Comparison of ENCODE assay signal across 1 cellular context in genomic region chr14:53979747-53980642, GRCh38.
TF ChIP-seq lines count a peak whose summit lies in the region.

No MANE protein-coding gene starts in this region.

TF ChIP-seq in HepG2, 621 proteins besides CTCF, POLR2A, EP300 and RAD21 (continued from another document and continues in another):
- TF ChIP-seq, protein P1, sequence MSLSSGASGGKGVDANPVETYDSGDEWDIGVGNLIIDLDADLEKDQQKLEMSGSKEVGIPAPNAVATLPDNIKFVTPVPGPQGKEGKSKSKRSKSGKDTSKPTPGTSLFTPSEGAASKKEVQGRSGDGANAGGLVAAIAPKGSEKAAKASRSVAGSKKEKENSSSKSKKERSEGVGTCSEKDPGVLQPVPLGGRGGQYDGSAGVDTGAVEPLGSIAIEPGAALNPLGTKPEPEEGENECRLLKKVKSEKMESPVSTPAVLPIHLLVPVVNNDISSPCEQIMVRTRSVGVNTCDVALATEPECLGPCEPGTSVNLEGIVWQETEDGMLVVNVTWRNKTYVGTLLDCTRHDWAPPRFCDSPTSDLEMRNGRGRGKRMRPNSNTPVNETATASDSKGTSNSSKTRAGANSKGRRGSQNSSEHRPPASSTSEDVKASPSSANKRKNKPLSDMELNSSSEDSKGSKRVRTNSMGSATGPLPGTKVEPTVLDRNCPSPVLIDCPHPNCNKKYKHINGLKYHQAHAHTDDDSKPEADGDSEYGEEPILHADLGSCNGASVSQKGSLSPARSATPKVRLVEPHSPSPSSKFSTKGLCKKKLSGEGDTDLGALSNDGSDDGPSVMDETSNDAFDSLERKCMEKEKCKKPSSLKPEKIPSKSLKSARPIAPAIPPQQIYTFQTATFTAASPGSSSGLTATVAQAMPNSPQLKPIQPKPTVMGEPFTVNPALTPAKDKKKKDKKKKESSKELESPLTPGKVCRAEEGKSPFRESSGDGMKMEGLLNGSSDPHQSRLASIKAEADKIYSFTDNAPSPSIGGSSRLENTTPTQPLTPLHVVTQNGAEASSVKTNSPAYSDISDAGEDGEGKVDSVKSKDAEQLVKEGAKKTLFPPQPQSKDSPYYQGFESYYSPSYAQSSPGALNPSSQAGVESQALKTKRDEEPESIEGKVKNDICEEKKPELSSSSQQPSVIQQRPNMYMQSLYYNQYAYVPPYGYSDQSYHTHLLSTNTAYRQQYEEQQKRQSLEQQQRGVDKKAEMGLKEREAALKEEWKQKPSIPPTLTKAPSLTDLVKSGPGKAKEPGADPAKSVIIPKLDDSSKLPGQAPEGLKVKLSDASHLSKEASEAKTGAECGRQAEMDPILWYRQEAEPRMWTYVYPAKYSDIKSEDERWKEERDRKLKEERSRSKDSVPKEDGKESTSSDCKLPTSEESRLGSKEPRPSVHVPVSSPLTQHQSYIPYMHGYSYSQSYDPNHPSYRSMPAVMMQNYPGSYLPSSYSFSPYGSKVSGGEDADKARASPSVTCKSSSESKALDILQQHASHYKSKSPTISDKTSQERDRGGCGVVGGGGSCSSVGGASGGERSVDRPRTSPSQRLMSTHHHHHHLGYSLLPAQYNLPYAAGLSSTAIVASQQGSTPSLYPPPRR (CRISPR knock-in tag; IDR thresholded peaks at IDR 0.05; ENCODE audit: borderline replicate concordance) = peak; percentile 90
- TF ChIP-seq FOSL2 (CRISPR knock-in tag; IDR thresholded peaks at IDR 0.05) = peak; percentile 98
- TF ChIP-seq BRCA1 (CRISPR knock-in tag; IDR thresholded peaks at IDR 0.05) = no peak
- TF ChIP-seq XBP1 (CRISPR knock-in tag; IDR thresholded peaks at IDR 0.05) = no peak
- no peak for TF ChIP-seq ZNF280B (CRISPR knock-in tag; IDR thresholded peaks at IDR 0.05; ENCODE audit: borderline replicate concordance)
- TF ChIP-seq, protein P2, sequence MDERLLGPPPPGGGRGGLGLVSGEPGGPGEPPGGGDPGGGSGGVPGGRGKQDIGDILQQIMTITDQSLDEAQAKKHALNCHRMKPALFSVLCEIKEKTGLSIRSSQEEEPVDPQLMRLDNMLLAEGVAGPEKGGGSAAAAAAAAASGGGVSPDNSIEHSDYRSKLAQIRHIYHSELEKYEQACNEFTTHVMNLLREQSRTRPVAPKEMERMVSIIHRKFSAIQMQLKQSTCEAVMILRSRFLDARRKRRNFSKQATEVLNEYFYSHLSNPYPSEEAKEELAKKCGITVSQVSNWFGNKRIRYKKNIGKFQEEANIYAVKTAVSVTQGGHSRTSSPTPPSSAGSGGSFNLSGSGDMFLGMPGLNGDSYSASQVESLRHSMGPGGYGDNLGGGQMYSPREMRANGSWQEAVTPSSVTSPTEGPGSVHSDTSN (CRISPR knock-in tag; IDR thresholded peaks at IDR 0.05) = no peak
- TF ChIP-seq, protein P3, sequence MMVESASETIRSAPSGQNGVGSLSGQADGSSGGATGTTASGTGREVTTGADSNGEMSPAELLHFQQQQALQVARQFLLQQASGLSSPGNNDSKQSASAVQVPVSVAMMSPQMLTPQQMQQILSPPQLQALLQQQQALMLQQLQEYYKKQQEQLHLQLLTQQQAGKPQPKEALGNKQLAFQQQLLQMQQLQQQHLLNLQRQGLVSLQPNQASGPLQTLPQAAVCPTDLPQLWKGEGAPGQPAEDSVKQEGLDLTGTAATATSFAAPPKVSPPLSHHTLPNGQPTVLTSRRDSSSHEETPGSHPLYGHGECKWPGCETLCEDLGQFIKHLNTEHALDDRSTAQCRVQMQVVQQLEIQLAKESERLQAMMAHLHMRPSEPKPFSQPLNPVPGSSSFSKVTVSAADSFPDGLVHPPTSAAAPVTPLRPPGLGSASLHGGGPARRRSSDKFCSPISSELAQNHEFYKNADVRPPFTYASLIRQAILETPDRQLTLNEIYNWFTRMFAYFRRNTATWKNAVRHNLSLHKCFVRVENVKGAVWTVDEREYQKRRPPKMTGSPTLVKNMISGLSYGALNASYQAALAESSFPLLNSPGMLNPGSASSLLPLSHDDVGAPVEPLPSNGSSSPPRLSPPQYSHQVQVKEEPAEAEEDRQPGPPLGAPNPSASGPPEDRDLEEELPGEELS (CRISPR knock-in tag; IDR thresholded peaks at IDR 0.05) = peak; percentile 79
- peak; percentile 90 for TF ChIP-seq TGIF2 (CRISPR knock-in tag; IDR thresholded peaks at IDR 0.05)
- peak; percentile 58; the same call in 1 of the 2 replicates for TF ChIP-seq KDM1A (CRISPR knock-in tag; IDR thresholded peaks at IDR 0.05)
- no peak for TF ChIP-seq ZNF563 (CRISPR knock-in tag; IDR thresholded peaks at IDR 0.05)
- TF ChIP-seq, protein P4, sequence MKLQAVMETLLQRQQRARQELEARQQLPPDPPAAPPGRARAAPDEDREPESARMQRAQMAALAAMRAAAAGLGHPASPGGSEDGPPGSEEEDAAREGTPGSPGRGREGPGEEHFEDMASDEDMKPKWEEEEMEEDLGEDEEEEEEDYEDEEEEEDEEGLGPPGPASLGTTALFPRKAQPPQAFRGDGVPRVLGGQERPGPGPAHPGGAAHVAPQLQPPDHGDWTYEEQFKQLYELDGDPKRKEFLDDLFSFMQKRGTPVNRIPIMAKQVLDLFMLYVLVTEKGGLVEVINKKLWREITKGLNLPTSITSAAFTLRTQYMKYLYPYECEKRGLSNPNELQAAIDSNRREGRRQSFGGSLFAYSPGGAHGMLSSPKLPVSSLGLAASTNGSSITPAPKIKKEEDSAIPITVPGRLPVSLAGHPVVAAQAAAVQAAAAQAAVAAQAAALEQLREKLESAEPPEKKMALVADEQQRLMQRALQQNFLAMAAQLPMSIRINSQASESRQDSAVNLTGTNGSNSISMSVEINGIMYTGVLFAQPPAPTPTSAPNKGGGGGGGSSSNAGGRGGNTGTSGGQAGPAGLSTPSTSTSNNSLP (IDR thresholded peaks at IDR 0.05; ENCODE audit: low read depth, low read length) = peak; percentile 41; the same call in 1 of the 2 replicates
- TF ChIP-seq, protein P5, sequence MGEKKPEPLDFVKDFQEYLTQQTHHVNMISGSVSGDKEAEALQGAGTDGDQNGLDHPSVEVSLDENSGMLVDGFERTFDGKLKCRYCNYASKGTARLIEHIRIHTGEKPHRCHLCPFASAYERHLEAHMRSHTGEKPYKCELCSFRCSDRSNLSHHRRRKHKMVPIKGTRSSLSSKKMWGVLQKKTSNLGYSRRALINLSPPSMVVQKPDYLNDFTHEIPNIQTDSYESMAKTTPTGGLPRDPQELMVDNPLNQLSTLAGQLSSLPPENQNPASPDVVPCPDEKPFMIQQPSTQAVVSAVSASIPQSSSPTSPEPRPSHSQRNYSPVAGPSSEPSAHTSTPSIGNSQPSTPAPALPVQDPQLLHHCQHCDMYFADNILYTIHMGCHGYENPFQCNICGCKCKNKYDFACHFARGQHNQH (CRISPR knock-in tag; IDR thresholded peaks at IDR 0.05) = peak; percentile 88
- no peak for TF ChIP-seq ZNF547 (CRISPR knock-in tag; IDR thresholded peaks at IDR 0.05)
- peak; percentile 77; the same call in 1 of the 2 replicates for TF ChIP-seq ZNF292 (CRISPR knock-in tag; IDR thresholded peaks at IDR 0.05; ENCODE audit: borderline replicate concordance, low read depth)
- TF ChIP-seq SSRP1 (CRISPR knock-in tag; IDR thresholded peaks at IDR 0.05) = peak; percentile 57; the same call in 1 of the 2 replicates
- TF ChIP-seq NFE2 (CRISPR knock-in tag; IDR thresholded peaks at IDR 0.05) = no peak
- peak; percentile 36; the same call in 1 of the 2 replicates for TF ChIP-seq MTA1 (CRISPR knock-in tag; IDR thresholded peaks at IDR 0.05; ENCODE audit: borderline replicate concordance)
- TF ChIP-seq KLF15 (CRISPR knock-in tag; IDR thresholded peaks at IDR 0.05; ENCODE audit: borderline replicate concordance) = no peak
- no peak for TF ChIP-seq HOXD1 (CRISPR knock-in tag; IDR thresholded peaks at IDR 0.05)
- TF ChIP-seq MIER3 (CRISPR knock-in tag; IDR thresholded peaks at IDR 0.05; ENCODE audit: borderline replicate concordance) = peak; percentile 79; the same call in 1 of the 2 replicates
- no peak for TF ChIP-seq SNAI1 (CRISPR knock-in tag; IDR thresholded peaks at IDR 0.05; ENCODE audit: borderline replicate concordance)
- TF ChIP-seq TAF1 (CRISPR knock-in tag; IDR thresholded peaks at IDR 0.05) = no peak
- peak; percentile 97 for TF ChIP-seq SALL1 (CRISPR knock-in tag; IDR thresholded peaks at IDR 0.05)
- peak; percentile 39; the same call in 1 of the 2 replicates for TF ChIP-seq ZNF205 (CRISPR knock-in tag; IDR thresholded peaks at IDR 0.05)
- no peak for TF ChIP-seq SRF (IDR thresholded peaks at IDR 0.05; ENCODE audit: low read depth, low read length)
- peak; percentile 61; the same call in 1 of the 2 replicates for TF ChIP-seq ZNF362 (CRISPR knock-in tag; IDR thresholded peaks at IDR 0.05; ENCODE audit: borderline replicate concordance)
- TF ChIP-seq MTF2 (CRISPR knock-in tag; IDR thresholded peaks at IDR 0.05; ENCODE audit: borderline replicate concordance) = no peak
- peak; percentile 83; the same call in 1 of the 2 replicates for TF ChIP-seq HOMEZ (CRISPR knock-in tag; IDR thresholded peaks at IDR 0.05; ENCODE audit: low read depth)
- TF ChIP-seq PPARG (CRISPR knock-in tag; conservative IDR thresholded peaks at IDR 0.05) = peak; percentile 72
- TF ChIP-seq, protein P6, sequence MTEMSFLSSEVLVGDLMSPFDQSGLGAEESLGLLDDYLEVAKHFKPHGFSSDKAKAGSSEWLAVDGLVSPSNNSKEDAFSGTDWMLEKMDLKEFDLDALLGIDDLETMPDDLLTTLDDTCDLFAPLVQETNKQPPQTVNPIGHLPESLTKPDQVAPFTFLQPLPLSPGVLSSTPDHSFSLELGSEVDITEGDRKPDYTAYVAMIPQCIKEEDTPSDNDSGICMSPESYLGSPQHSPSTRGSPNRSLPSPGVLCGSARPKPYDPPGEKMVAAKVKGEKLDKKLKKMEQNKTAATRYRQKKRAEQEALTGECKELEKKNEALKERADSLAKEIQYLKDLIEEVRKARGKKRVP (CRISPR knock-in tag; IDR thresholded peaks at IDR 0.05) = peak in 1 of 2 experiments; percentile 46; a peak in 1 of 4 replicates
- TF ChIP-seq ZNF788 (CRISPR knock-in tag; IDR thresholded peaks at IDR 0.05; ENCODE audit: borderline replicate concordance) = peak; percentile 26; the same call in 1 of the 2 replicates
- peak; percentile 75; the same call in 1 of the 2 replicates for TF ChIP-seq SIX1 (CRISPR knock-in tag; IDR thresholded peaks at IDR 0.05; ENCODE audit: borderline replicate concordance)
- peak; percentile 74; the same call in 1 of the 2 replicates for TF ChIP-seq ZSCAN29 (CRISPR knock-in tag; conservative IDR thresholded peaks at IDR 0.05)
- no peak for TF ChIP-seq SRSF4 (IDR thresholded peaks at IDR 0.05; ENCODE audit: low read depth, low read length, poor library complexity, severe bottlenecking)
- no peak for TF ChIP-seq ZNF567 (CRISPR knock-in tag; IDR thresholded peaks at IDR 0.05; ENCODE audit: borderline replicate concordance)
- TF ChIP-seq CBX5 (CRISPR knock-in tag; IDR thresholded peaks at IDR 0.05; ENCODE audit: borderline replicate concordance) = peak; percentile 31; the same call in 1 of the 2 replicates
- TF ChIP-seq RXRA (CRISPR knock-in tag; IDR thresholded peaks at IDR 0.05) = peak; percentile 91; the same call in 1 of the 2 replicates
- peak; percentile 15; the same call in 1 of the 2 replicates for TF ChIP-seq KDM4B (CRISPR knock-in tag; IDR thresholded peaks at IDR 0.05)
- TF ChIP-seq ZNF782 (CRISPR knock-in tag; IDR thresholded peaks at IDR 0.05; ENCODE audit: borderline replicate concordance) = no peak
- TF ChIP-seq ZKSCAN5 (CRISPR knock-in tag; IDR thresholded peaks at IDR 0.05) = 0 out of 2 replicates have a peak, but pooled peaks have one; percentile 74
- TF ChIP-seq ZNF20 (CRISPR knock-in tag; IDR thresholded peaks at IDR 0.05) = no peak
- TF ChIP-seq GABPA (IDR thresholded peaks at IDR 0.05; ENCODE audit: low read depth, low read length) = no peak
- no peak; the same call in 1 of the 2 replicates for TF ChIP-seq GABPA (CRISPR knock-in tag; IDR thresholded peaks at IDR 0.05; ENCODE audit: low read depth)
- no peak for TF ChIP-seq SOX6 (IDR thresholded peaks at IDR 0.05)
- TF ChIP-seq SOX6 (CRISPR knock-in tag; IDR thresholded peaks at IDR 0.05) = peak; percentile 85
- peak; percentile 89 for TF ChIP-seq ATF3 (CRISPR knock-in tag; IDR thresholded peaks at IDR 0.05)
- 0 out of 2 replicates have a peak, but pooled peaks have one; percentile 51 for TF ChIP-seq ZNF556 (CRISPR knock-in tag; IDR thresholded peaks at IDR 0.05; ENCODE audit: borderline replicate concordance)
- 0 out of 2 replicates have a peak, but pooled peaks have one; percentile 48 for TF ChIP-seq ZNF670 (CRISPR knock-in tag; IDR thresholded peaks at IDR 0.05; ENCODE audit: borderline replicate concordance)
